Comparison of ENCODE assay signal across 8 cellular contexts in genomic region chr17:81285179-81285878, GRCh38. TPM values are rescaled to one million over a fixed set of nuclear protein-coding genes. Genes with fewer than 3 reads are reported as not detected.
DNase-seq lines count a peak whose midpoint lies in the region; ATAC-seq, FAIRE-seq and TF ChIP-seq lines count a peak whose summit lies in the region.

No MANE protein-coding gene starts in this region.

- TF ChIP-seq CTCF in HCT116 (IDR thresholded peaks at IDR 0.05 in 2 of 3, conservative IDR thresholded peaks at IDR 0.05 in 1 of 3; ENCODE audit: borderline replicate concordance in 1 of 3, insufficient read depth in 1 of 3, low read depth in 2 of 3, low read length in 2 of 3), result no peak
- TF ChIP-seq CTCF in endothelial cell of umbilical vein (IDR thresholded peaks at IDR 0.05; ENCODE audit: extremely low read depth in 1 of 2, insufficient read depth in 1 of 2, low read depth in 1 of 2, low read length in 2 of 2), result peak in 1 of 2 donors; percentile 7
- peak; percentile 21 for TF ChIP-seq CTCF in neutrophil (IDR thresholded peaks at IDR 0.05)
- no peak for TF ChIP-seq CTCF in thyroid gland (IDR thresholded peaks at IDR 0.05)

- H3K27ac ChIP-seq in HCT116 (ENCODE audit: low read depth, low read length) (0 out of 2 replicates have a peak overlapping the region, but pooled peaks have one; percentile 6), endothelial cell of umbilical vein (ENCODE audit: insufficient read depth, low read depth, low read length) (peak overlapping the region; percentile 80), neutrophil (peak overlapping the region; percentile 93), thyroid gland (peak overlapping the region; percentile 63 to 73 (median 69))

- intact Hi-C loops in HCT116 (cut with micrococcal nuclease) (no loop called here), endothelial cell of umbilical vein (cut with micrococcal nuclease) (loop anchor here (1.0 kb wide), 1 partner anchor 30 kb away; no protein-coding TSS in a partner anchor), thyroid gland (cut with DNase I) (no loop called here)

- H4K20me1 ChIP-seq in HCT116 (ENCODE audit: insufficient read depth) (no peaks in the 10 kb centered on the region), endothelial cell of umbilical vein (replicated peaks; ENCODE audit: control insufficient read depth, extremely low read depth, insufficient read depth, low read length) (no peaks in the 10 kb centered on the region)

- peak overlapping the region; percentile 80 for H3K4me3 Mint-ChIP-seq in activated CD4-positive, alpha-beta memory T cell treated with anti-CD3 and anti-CD28 coated beads, Interleukin-2, amount 10 ng/mL, durations not matched to agents 7 days and 5 days

- H3K27ac Mint-ChIP-seq in activated CD4-positive, alpha-beta memory T cell treated with anti-CD3 and anti-CD28 coated beads, Interleukin-2, amount 10 ng/mL, durations not matched to agents 7 days and 5 days, result peak overlapping the region; percentile 83

- TF ChIP-seq RAD21 in HCT116 (IDR thresholded peaks at IDR 0.05; ENCODE audit: low read depth), result no peak

- H3K36me3 ChIP-seq in HCT116 (ENCODE audit: control insufficient read depth in 1 of 2, insufficient read depth in 2 of 2, low read length in 2 of 2), result peaks cover 33 to 38% of the 10 kb centered on the region in 2 experiments; a peak in 3 of 4 replicates
- peaks cover 3 to 16% of the 10 kb centered on the region in 2 experiments for H3K36me3 ChIP-seq in endothelial cell of umbilical vein (ENCODE audit: control insufficient read depth in 2 of 2, extremely low read depth in 1 of 2, insufficient read depth in 2 of 2, low read length in 2 of 2)
- peaks cover 36% of the 10 kb centered on the region for H3K36me3 ChIP-seq in neutrophil
- H3K36me3 ChIP-seq in thyroid gland, result peaks cover 12 to 15% of the 10 kb centered on the region in 2 donors

- H3K36me3 Mint-ChIP-seq in activated CD4-positive, alpha-beta memory T cell treated with anti-CD3 and anti-CD28 coated beads, Interleukin-2, amount 10 ng/mL, durations not matched to agents 7 days and 5 days (ENCODE audit: low read depth), result peaks cover 52% of the 10 kb centered on the region

- H3K4me1 ChIP-seq in HCT116 (ENCODE audit: control insufficient read depth in 1 of 2, insufficient read depth in 2 of 2, low read length in 2 of 2) (no peaks in the 10 kb centered on the region), endothelial cell of umbilical vein (ENCODE audit: control insufficient read depth, extremely low read depth, insufficient read depth, low read length) (peaks cover 27% of the 10 kb centered on the region), neutrophil (ENCODE audit: control insufficient read depth in 1 of 2, insufficient read depth in 1 of 2, low read depth in 1 of 2, low read length in 1 of 2) (peaks cover 52 to 61% of the 10 kb centered on the region in 2 experiments), thyroid gland (peaks cover 6 to 21% of the 10 kb centered on the region in 2 donors)

- H3K4me2 ChIP-seq in HCT116 (ENCODE audit: low read length) (no peak overlapping the region), endothelial cell of umbilical vein (ENCODE audit: insufficient read depth, low read length) (peak overlapping the region; percentile 39)

- H3K9me3 Mint-ChIP-seq in activated CD4-positive, alpha-beta memory T cell treated with anti-CD3 and anti-CD28 coated beads, Interleukin-2, amount 10 ng/mL, durations not matched to agents 7 days and 5 days, result no peaks in the 10 kb centered on the region

- dilution Hi-C loops in endothelial cell of umbilical vein (cut with MboI; ENCODE audit: extremely low pct_ligation_motif_present, low sequenced_read_pairs), result no loop called here

- RAD21 ChIA-PET in HCT116 (lab: Charles Lee; ENCODE audit: low non-redundant PET in 1 of 2, low total read pairs in 2 of 2, uncharacterized antibody in 2 of 2, unreplicated experiment in 2 of 2), result no interaction called here

- H2AFZ ChIP-seq in HCT116 (ENCODE audit: low read depth, low read length, poor library complexity, severe bottlenecking) (no peak overlapping the region), endothelial cell of umbilical vein (ENCODE audit: low read depth, low read length) (peak overlapping the region; percentile 40)

- BruUV-seq in HCT116 (replicated peaks; lab: Mats Ljungman, UMichigan), result no TSS peak
- TSS peak; percentile 44 for BruUV-seq in endothelial cell of umbilical vein (replicated peaks; lab: Mats Ljungman, UMichigan)

- DNase-seq in HCT116 (ENCODE audit: low read depth, low spot score) (no peak), endothelial cell of umbilical vein (ENCODE audit: low read depth, low spot score) (peak; percentile 64), thyroid gland (peak; percentile 39 to 44), HCEC 1CT (no peak), SW480 (ENCODE audit: low spot score) (no peak), SHP77 treated with DMSO at 0.1 percent for 48 hours (lab: John Stamatoyannopoulos, UW) (no peak)
- DNase-seq in activated CD4-positive, alpha-beta memory T cell treated with anti-CD3 and anti-CD28 coated beads, Interleukin-2, amount 10 ng/mL, durations not matched to agents 7 days and 5 days, result peak; percentile 75

- H3K9me2 ChIP-seq in HCT116 (ENCODE audit: insufficient read depth), result no peaks in the 10 kb centered on the region

- peaks cover 55% of the 10 kb centered on the region for H3K4me1 Mint-ChIP-seq in activated CD4-positive, alpha-beta memory T cell treated with anti-CD3 and anti-CD28 coated beads, Interleukin-2, amount 10 ng/mL, durations not matched to agents 7 days and 5 days

- peak; percentile 95 for FAIRE-seq in endothelial cell of umbilical vein (lab: Jason Lieb, UNC)

- no peak overlapping the region for H3K9ac ChIP-seq in HCT116 (ENCODE audit: low read length)
- H3K9ac ChIP-seq in endothelial cell of umbilical vein (replicated peaks; ENCODE audit: extremely low read depth, insufficient read depth, low read length), result peak overlapping the region; percentile 49

- ATAC-seq in HCT116, result no peak

- no peaks in the 10 kb centered on the region for H3K27me3 Mint-ChIP-seq in activated CD4-positive, alpha-beta memory T cell treated with anti-CD3 and anti-CD28 coated beads, Interleukin-2, amount 10 ng/mL, durations not matched to agents 7 days and 5 days

- CTCF ChIA-PET in HCT116 (lab: Charles Lee) (no interaction called here), endothelial cell of umbilical vein (lab: Charles Lee) (interaction anchor here (0.8 to 2.0 kb wide), 6 partner anchors 10 to 199 kb away, joined by 3 to 6 read pairs (median 5); partner anchors contain the start of gene SLC38A10)
- CTCF ChIA-PET in activated CD4-positive, alpha-beta memory T cell treated with anti-CD3 and anti-CD28 coated beads, Interleukin-2, amount 10 ng/mL, durations not matched to agents 7 days and 5 days (lab: Charles Lee), result interaction anchor here (2.5 kb wide), 1 partner anchor 10 kb away, joined by 14 read pairs; the partner anchor contains the start of gene SLC38A10

- H3K4me3 ChIP-seq in HCT116 (replicated peaks in 1 of 2; ENCODE audit: low read depth in 1 of 2, low read length in 2 of 2) (no peak overlapping the region), endothelial cell of umbilical vein (replicated peaks in 1 of 3; ENCODE audit: insufficient read depth in 1 of 3, low read depth in 1 of 3, low read length in 3 of 3) (peak overlapping the region; percentile 16 to 46 (median 30)), neutrophil (ENCODE audit: low read depth in 1 of 2, low read length in 1 of 2) (peak overlapping the region; percentile 57 to 58), thyroid gland (replicated peaks in 1 of 3) (peak overlapping the region in 1 of 3 donors; percentile 8)

- 55 to 70% methylated on average over 13 to 36 of the region's 37 CpGs for WGBS in thyroid gland, 2 donors

- TF ChIP-seq POLR2A in HCT116 (IDR thresholded peaks at IDR 0.05; ENCODE audit: borderline replicate concordance, extremely low read depth, insufficient read depth, insufficient read length) (no peak), endothelial cell of umbilical vein (IDR thresholded peaks at IDR 0.05; ENCODE audit: low read depth, low read length) (peak; percentile 73), thyroid gland (IDR thresholded peaks at IDR 0.05) (no peak)

- no peaks in the 10 kb centered on the region for H3K27me3 ChIP-seq in HCT116 (ENCODE audit: insufficient read depth, low read length)
- no peaks in the 10 kb centered on the region for H3K27me3 ChIP-seq in endothelial cell of umbilical vein (ENCODE audit: control insufficient read depth in 2 of 2, insufficient read depth in 2 of 2, low read length in 2 of 2)
- H3K27me3 ChIP-seq in neutrophil, result no peaks in the 10 kb centered on the region
- no peaks in the 10 kb centered on the region for H3K27me3 ChIP-seq in thyroid gland

- H3K79me2 ChIP-seq in HCT116 (ENCODE audit: insufficient read depth, low read length), result peaks cover 58% of the 10 kb centered on the region
- H3K79me2 ChIP-seq in endothelial cell of umbilical vein (ENCODE audit: control insufficient read depth, insufficient read depth, low read length), result peaks cover 40% of the 10 kb centered on the region

- POLR2A ChIA-PET in HCT116 (lab: Charles Lee) (no interaction called here), endothelial cell of umbilical vein (lab: Charles Lee) (no interaction called here)
- POLR2A ChIA-PET in activated CD4-positive, alpha-beta memory T cell treated with anti-CD3 and anti-CD28 coated beads, Interleukin-2, amount 10 ng/mL, durations not matched to agents 7 days and 5 days (lab: Charles Lee), result interaction anchor here (0.7 to 3.9 kb wide), 4 partner anchors 8 to 46 kb away, joined by 3 to 41 read pairs (median 5); partner anchors contain the start of genes NDUFAF8, SLC38A10 and TEPSIN

- H3K9me3 ChIP-seq in HCT116 (ENCODE audit: control insufficient read depth in 1 of 2, insufficient read depth in 1 of 2, low read depth in 1 of 2, low read length in 2 of 2), result no peaks in the 10 kb centered on the region
- no peaks in the 10 kb centered on the region for H3K9me3 ChIP-seq in endothelial cell of umbilical vein (replicated peaks; ENCODE audit: control insufficient read depth, insufficient read depth, low read length)
- no peaks in the 10 kb centered on the region for H3K9me3 ChIP-seq in neutrophil
- no peaks in the 10 kb centered on the region for H3K9me3 ChIP-seq in thyroid gland

- no peaks in the 10 kb centered on the region for H3K9me1 ChIP-seq in endothelial cell of umbilical vein (replicated peaks; ENCODE audit: control insufficient read depth, extremely low read depth, insufficient read depth, low read length)

RNA-seq across cellular contexts. Expression of gene SLC38A10, which starts 9.8 kb away (rescaled TPM):
- total RNA-seq in HCT116 (2021; ENCODE audit: unreplicated experiment), result 109 TPM
- polyA plus RNA-seq in HCT116 (2012), result 75.0 and 96.2 TPM in 2 replicates
- total RNA-seq in activated CD4-positive, alpha-beta memory T cell treated with anti-CD3 and anti-CD28 coated beads, Interleukin-2, amount 10 ng/mL, durations not matched to agents 7 days and 5 days, result 100 to 1,000 TPM; 112 to 114 TPM
- total RNA-seq in endothelial cell of umbilical vein, result 109 and 113 TPM in 2 replicates
- 72.7 and 100 TPM in 2 replicates for polyA plus RNA-seq in endothelial cell of umbilical vein
- 50.5 and 59.4 TPM in 2 replicates for polyA plus RNA-seq in endothelial cell of umbilical vein (2011; cell fraction: cytosol; rRNA removed)
- 74.5 and 86.9 TPM in 2 replicates for polyA plus RNA-seq in endothelial cell of umbilical vein (2011; cell fraction: nucleus; rRNA removed)
- 50.5 and 59.2 TPM in 2 replicates for polyA plus RNA-seq in endothelial cell of umbilical vein (2012)
- 78.2 and 115 TPM in 2 replicates for polyA minus RNA-seq in endothelial cell of umbilical vein
- 58.9 TPM for polyA minus RNA-seq in endothelial cell of umbilical vein (2011; cell fraction: cytosol; rRNA and poly(A)+ RNA removed)
- 42.9 and 57.6 TPM in 2 replicates for polyA minus RNA-seq in endothelial cell of umbilical vein (2011; cell fraction: nucleus; rRNA and poly(A)+ RNA removed)
- 100 to 1,000 TPM in 3 of 4 donors, 10 to 100 TPM in 1; 81.8 to 140 (median 121) TPM for total RNA-seq in thyroid gland

RNA-seq across cellular contexts. Expression of gene NDUFAF8, which starts 46.2 kb away (rescaled TPM):
- 102 TPM for total RNA-seq in HCT116 (2021; ENCODE audit: unreplicated experiment)
- 193 and 202 TPM in 2 replicates for polyA plus RNA-seq in HCT116 (2012)
- 10 to 100 TPM; 27.8 to 33.5 TPM for total RNA-seq in activated CD4-positive, alpha-beta memory T cell treated with anti-CD3 and anti-CD28 coated beads, Interleukin-2, amount 10 ng/mL, durations not matched to agents 7 days and 5 days
- total RNA-seq in endothelial cell of umbilical vein, result 61.5 and 69.9 TPM in 2 replicates
- polyA plus RNA-seq in endothelial cell of umbilical vein, result 76.2 and 83.9 TPM in 2 replicates
- 97.2 and 110 TPM in 2 replicates for polyA plus RNA-seq in endothelial cell of umbilical vein (2011; cell fraction: cytosol; rRNA removed)
- 44.8 and 47.9 TPM in 2 replicates for polyA plus RNA-seq in endothelial cell of umbilical vein (2011; cell fraction: nucleus; rRNA removed)
- 183 and 208 TPM in 2 replicates for polyA plus RNA-seq in endothelial cell of umbilical vein (2012)
- polyA minus RNA-seq in endothelial cell of umbilical vein, result 22.1 and 22.2 TPM in 2 replicates
- 15.4 TPM for polyA minus RNA-seq in endothelial cell of umbilical vein (2011; cell fraction: cytosol; rRNA and poly(A)+ RNA removed)
- 11.9 and 14.0 TPM in 2 replicates for polyA minus RNA-seq in endothelial cell of umbilical vein (2011; cell fraction: nucleus; rRNA and poly(A)+ RNA removed)
- total RNA-seq in thyroid gland, result 100 to 1,000 TPM in 1 of 4 donors, 10 to 100 TPM in 3; 17.0 to 107 (median 53.7) TPM

RNA-seq across cellular contexts. Expression of gene TEPSIN, which starts 46.5 kb away (rescaled TPM):
- total RNA-seq in HCT116 (2021; ENCODE audit: unreplicated experiment) (50.6 TPM), endothelial cell of umbilical vein (35.6 and 41.6 TPM in 2 replicates), thyroid gland (10 to 100 TPM; 37.9 to 82.2 (median 64.9) TPM)
- polyA plus RNA-seq in HCT116 (2012), result 24.0 and 26.4 TPM in 2 replicates
- total RNA-seq in activated CD4-positive, alpha-beta memory T cell treated with anti-CD3 and anti-CD28 coated beads, Interleukin-2, amount 10 ng/mL, durations not matched to agents 7 days and 5 days, result 10 to 100 TPM; 55.0 to 55.4 TPM
- polyA plus RNA-seq in endothelial cell of umbilical vein, result 45.3 and 55.4 TPM in 2 replicates
- polyA plus RNA-seq in endothelial cell of umbilical vein (2011; cell fraction: cytosol; rRNA removed), result 8.2 and 15.1 TPM in 2 replicates
- 250 and 277 TPM in 2 replicates for polyA plus RNA-seq in endothelial cell of umbilical vein (2011; cell fraction: nucleus; rRNA removed)
- polyA plus RNA-seq in endothelial cell of umbilical vein (2012), result 18.2 and 22.0 TPM in 2 replicates
- 11.5 and 19.2 TPM in 2 replicates for polyA minus RNA-seq in endothelial cell of umbilical vein
- 11.1 TPM for polyA minus RNA-seq in endothelial cell of umbilical vein (2011; cell fraction: cytosol; rRNA and poly(A)+ RNA removed)
- polyA minus RNA-seq in endothelial cell of umbilical vein (2011; cell fraction: nucleus; rRNA and poly(A)+ RNA removed), result 35.3 and 58.2 TPM in 2 replicates

Comparison
In these comparisons a context has a peak if more than half of its experiments do, and no peak if none do; other contexts are left out.
1. DNase-seq: peak in activated CD4-positive, alpha-beta memory T cell treated with anti-CD3 and anti-CD28 coated beads, Interleukin-2, amount 10 ng/mL, durations not matched to agents 7 days and 5 days (single experiment), endothelial cell of umbilical vein (single experiment) and thyroid gland (2 of 2); none in HCT116 (single experiment), HCEC 1CT (single experiment), SW480 (single experiment) and SHP77 treated with DMSO at 0.1 percent for 48 hours (single experiment).
2. H3K27ac ChIP-seq: peak in every context shown above with its lines; median percentile 93 in neutrophil; 80 in endothelial cell of umbilical vein; 69 in thyroid gland; 6 in HCT116.
3. H3K4me3 ChIP-seq: peak in endothelial cell of umbilical vein (3 of 3) and neutrophil (2 of 2); none in HCT116 (0 of 2).